9 cellular contexts compared by ENCODE assay signal in the genomic region with DNA sequence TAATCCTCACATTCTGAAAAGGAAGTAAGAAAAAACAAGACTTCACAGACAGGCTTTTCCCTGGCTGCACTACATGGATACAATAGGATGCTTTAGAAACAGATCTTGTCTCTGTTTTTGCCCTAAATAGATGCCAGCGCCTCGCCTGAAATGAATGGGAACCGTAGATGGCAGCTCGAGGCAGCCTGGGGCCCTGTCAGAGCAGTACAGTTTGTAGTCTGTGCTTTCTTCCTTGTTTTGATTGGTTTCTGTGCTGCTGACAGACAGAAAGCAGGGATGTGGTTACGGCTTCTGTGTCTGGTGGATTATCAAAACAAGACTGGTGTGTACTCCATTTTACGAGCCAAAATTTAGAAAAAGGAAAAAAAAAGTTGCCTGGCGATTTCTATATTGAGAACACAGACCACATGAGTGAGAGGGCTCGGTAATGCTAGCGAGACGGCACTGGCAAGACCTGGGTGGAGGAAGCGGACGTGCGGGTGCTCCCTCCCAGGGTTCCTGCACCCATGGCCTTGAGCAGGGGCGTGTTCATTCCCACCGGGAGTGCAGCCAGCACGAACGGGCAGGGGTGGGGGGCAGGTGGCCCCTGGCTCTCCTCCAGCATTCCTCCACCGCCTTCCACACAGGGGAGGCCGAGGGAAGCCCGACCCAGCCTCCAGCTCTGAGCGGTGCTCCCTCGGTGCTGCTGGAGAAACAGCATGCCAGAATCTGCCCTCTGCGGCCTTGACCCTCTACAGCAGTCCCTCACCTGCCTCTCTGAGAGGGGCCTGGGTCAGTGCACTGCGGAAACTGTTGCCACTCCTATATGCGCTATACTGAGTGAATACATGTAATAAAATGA. TPM values are rescaled to one million over a fixed set of nuclear protein-coding genes. Genes with fewer than 3 reads are reported as not detected.
DNase-seq lines count a peak whose midpoint lies in the region; ATAC-seq, FAIRE-seq and TF ChIP-seq lines count a peak whose summit lies in the region.
"Had no signal": no experiment of that assay in that cellular context is flagged by ENCODE, and none has a peak within 500 bp of the region (broad histone marks: within the 10 kb centered on the region; RNA-seq: fewer than 3 reads in every experiment).

No MANE protein-coding gene starts in this region.

- TF ChIP-seq CTCF in thoracic aorta (IDR thresholded peaks at IDR 0.05), result no peak

- no peaks in the 10 kb centered on the region for H3K27me3 Mint-ChIP-seq in activated CD8-positive, alpha-beta T cell treated with anti-CD3 and anti-CD28 coated beads, Interleukin-2, amount 10 ng/mL, durations not matched to agents 7 days and 5 days (ENCODE audit: low read depth)

- H3K36me3 Mint-ChIP-seq in activated CD8-positive, alpha-beta T cell treated with anti-CD3 and anti-CD28 coated beads, Interleukin-2, amount 10 ng/mL, durations not matched to agents 7 days and 5 days (ENCODE audit: low read depth), result peaks cover 50% of the 10 kb centered on the region

- CTCF ChIA-PET in activated CD8-positive, alpha-beta T cell treated with anti-CD3 and anti-CD28 coated beads, Interleukin-2, amount 10 ng/mL, durations not matched to agents 7 days and 5 days (lab: Charles Lee), result interaction anchor here (1.2 to 8.2 kb wide), 6 partner anchors 11 to 52 kb away, joined by 4 to 81 read pairs (median 8); no protein-coding TSS in a partner anchor

- H3K4me1 Mint-ChIP-seq in activated CD8-positive, alpha-beta T cell treated with anti-CD3 and anti-CD28 coated beads, Interleukin-2, amount 10 ng/mL, durations not matched to agents 7 days and 5 days (ENCODE audit: low read depth), result peaks cover 90% of the 10 kb centered on the region

- ATAC-seq in GM21619 (IDR thresholded peaks at IDR 0.05; ENCODE audit: unreplicated experiment), result peak; percentile 45
- ATAC-seq in activated CD8-positive, alpha-beta T cell treated with anti-CD3 and anti-CD28 coated beads, Interleukin-2, amount 10 ng/mL, durations not matched to agents 7 days and 5 days, result peak; percentile 74
- ATAC-seq in thoracic aorta (ENCODE audit: insufficient number of reproducible peaks, low FRiP score, low read depth), result peak; percentile 62
- ATAC-seq: Panc1 had no signal

- H3K27ac ChIP-seq in KOPT-K1 (ENCODE audit: low read depth, low read length, poor library complexity, severe bottlenecking) (peak overlapping the region; percentile 67), thoracic aorta (peak overlapping the region; percentile 79 to 84)

- DNase-seq in EH (ENCODE audit: low read depth) (peak; percentile 80), mucosa of gallbladder (ENCODE audit: low spot score) (peak; percentile 79), thoracic aorta (ENCODE audit: low spot score) (no peak), NCI-H526 (lab: John Stamatoyannopoulos, UW) (no peak)
- DNase-seq in activated CD8-positive, alpha-beta T cell treated with anti-CD3 and anti-CD28 coated beads, Interleukin-2, amount 10 ng/mL, durations not matched to agents 7 days and 5 days, result peak; percentile 84

- peak; percentile 77 for FAIRE-seq in endometrium (lab: Jason Lieb, UNC)

- peaks cover 6% of the 10 kb centered on the region; the same call in 1 of the 2 replicates for H3K36me3 ChIP-seq in KOPT-K1 (ENCODE audit: insufficient read depth, low read length)
- H3K36me3 ChIP-seq in thoracic aorta, result no peaks in the 10 kb centered on the region

- H3K9me3 ChIP-seq in KOPT-K1 (ENCODE audit: insufficient read depth, low read length, poor library complexity, severe bottlenecking), result no peaks in the 10 kb centered on the region
- no peaks in the 10 kb centered on the region for H3K9me3 ChIP-seq in thoracic aorta

- peaks cover 9 to 28% of the 10 kb centered on the region in 2 donors for H3K4me1 ChIP-seq in thoracic aorta (ENCODE audit: control insufficient read depth in 1 of 2, low read depth in 2 of 2)

- H3K27ac Mint-ChIP-seq in activated CD8-positive, alpha-beta T cell treated with anti-CD3 and anti-CD28 coated beads, Interleukin-2, amount 10 ng/mL, durations not matched to agents 7 days and 5 days, result peak overlapping the region; percentile 96

- no peaks in the 10 kb centered on the region for H3K9me3 Mint-ChIP-seq in activated CD8-positive, alpha-beta T cell treated with anti-CD3 and anti-CD28 coated beads, Interleukin-2, amount 10 ng/mL, durations not matched to agents 7 days and 5 days (ENCODE audit: insufficient read depth)

- peak overlapping the region; percentile 73 for H3K4me3 ChIP-seq in thoracic aorta

- POLR2A ChIA-PET in activated CD8-positive, alpha-beta T cell treated with anti-CD3 and anti-CD28 coated beads, Interleukin-2, amount 10 ng/mL, durations not matched to agents 7 days and 5 days (lab: Charles Lee), result interaction anchor here (1.3 to 12.1 kb wide), 3 partner anchors 11 to 19 kb away, joined by 3 to 312 read pairs (median 22); no protein-coding TSS in a partner anchor

- H3K4me3 Mint-ChIP-seq in activated CD8-positive, alpha-beta T cell treated with anti-CD3 and anti-CD28 coated beads, Interleukin-2, amount 10 ng/mL, durations not matched to agents 7 days and 5 days, result peak overlapping the region; percentile 84

- no peaks in the 10 kb centered on the region for H3K27me3 ChIP-seq in thoracic aorta (replicated peaks; ENCODE audit: insufficient read depth)

RNA-seq across cellular contexts. Expression of a gene that starts 37.5 kb away (rescaled TPM):
- total RNA-seq in activated CD8-positive, alpha-beta T cell treated with anti-CD3 and anti-CD28 coated beads, Interleukin-2, amount 10 ng/mL, durations not matched to agents 7 days and 5 days, result not detected
- 0.14 TPM for total RNA-seq in mucosa of gallbladder
- total RNA-seq in thoracic aorta, result under 1 TPM in 1 of 2 donors, not detected in 1; 0.41 TPM

Comparison
In these comparisons a context has a peak if more than half of its experiments do, and no peak if none do; other contexts are left out.
1. DNase-seq: peak in EH (single experiment), activated CD8-positive, alpha-beta T cell treated with anti-CD3 and anti-CD28 coated beads, Interleukin-2, amount 10 ng/mL, durations not matched to agents 7 days and 5 days (single experiment) and mucosa of gallbladder (single experiment); none in thoracic aorta (single experiment) and NCI-H526 (0 of 2).
2. Peak in every context shown above with its lines, with median percentiles within 50 percentile points of each other: ATAC-seq.